In genomic region chr16:29261427-29262248, GRCh38 we compare ENCODE assay signal across 8 cellular contexts.
DNase-seq lines count a peak whose midpoint lies in the region; ATAC-seq and TF ChIP-seq lines count a peak whose summit lies in the region.
"Not testable (repeated sequence)": the region's sequence is repeated elsewhere in the genome, so short reads cannot be mapped to it uniquely, and the experiment has no call there.

No MANE protein-coding gene starts in this region.

- not testable (repeated sequence) for H3K4me3 Mint-ChIP-seq in mesothelial cell of epicardium

- H3K27me3 Mint-ChIP-seq in mesothelial cell of epicardium (ENCODE audit: low read depth), result not testable (repeated sequence)

- peak; percentile 23 for DNase-seq in EL
- not testable (repeated sequence) for DNase-seq in RWPE2 (ENCODE audit: low spot score); breast epithelium (ENCODE audit: low spot score in 2 of 2); mesothelial cell of epicardium (ENCODE audit: low spot score in 2 of 2, unreplicated experiment in 2 of 2); sigmoid colon; upper lobe of right lung
- peak; percentile 66 for DNase-seq in fibroblast of pulmonary artery (ENCODE audit: low read depth)
- DNase-seq in iris pigment epithelial cell (ENCODE audit: low read depth), result peak; percentile 40

- peak overlapping the region; percentile 77 for H3K27ac Mint-ChIP-seq in mesothelial cell of epicardium

- H3K36me3 Mint-ChIP-seq in mesothelial cell of epicardium, result not testable (repeated sequence)

- ATAC-seq in RWPE2 (ENCODE audit: low read depth) (peak; percentile 76), upper lobe of right lung (peak; percentile 55)

- intact Hi-C loops in breast epithelium (cut with DNase I; ENCODE audit: low total_unique reads); sigmoid colon (cut with DNase I); upper lobe of right lung (cut with DNase I): not testable (repeated sequence)

- not testable (repeated sequence) for H3K27ac ChIP-seq in RWPE2 (ENCODE audit: poor library complexity, severe bottlenecking); upper lobe of right lung
- H3K27ac ChIP-seq in breast epithelium (peak overlapping the region; percentile 70 to 86), sigmoid colon (peak overlapping the region; percentile 52 to 81 (median 64))

- H3K9me3 Mint-ChIP-seq in mesothelial cell of epicardium, result not testable (repeated sequence)

- H3K9me3 ChIP-seq in RWPE2 (ENCODE audit: severe bottlenecking); breast epithelium; sigmoid colon; upper lobe of right lung: not testable (repeated sequence)

- TF ChIP-seq EP300 in sigmoid colon (IDR thresholded peaks at IDR 0.05), result not testable (repeated sequence)

- H3K4me1 ChIP-seq in RWPE2 (ENCODE audit: insufficient read depth, poor library complexity, severe bottlenecking) (peaks cover 22% of the 10 kb centered on the region), sigmoid colon (peaks cover 0 to 30% (median 26%) of the 10 kb centered on the region in 4 donors)
- not testable (repeated sequence) for H3K4me1 ChIP-seq in breast epithelium, upper lobe of right lung

- WGBS in sigmoid colon, 2 donors, result 69 to 80% methylated on average over 32 to 33 of the region's 37 CpGs

- not testable (repeated sequence) for H3K27me3 ChIP-seq in RWPE2 (ENCODE audit: insufficient read depth, poor library complexity, severe bottlenecking); breast epithelium; sigmoid colon; upper lobe of right lung

- H3K4me1 Mint-ChIP-seq in mesothelial cell of epicardium, result peaks cover 28% of the 10 kb centered on the region

- TF ChIP-seq CTCF in RWPE2 (IDR thresholded peaks at IDR 0.05; ENCODE audit: poor library complexity, severe bottlenecking); breast epithelium (IDR thresholded peaks at IDR 0.05); fibroblast of pulmonary artery (IDR thresholded peaks at IDR 0.05; ENCODE audit: low read length, missing control alignments); mesothelial cell of epicardium (IDR thresholded peaks at IDR 0.05; ENCODE audit: unreplicated experiment); sigmoid colon (IDR thresholded peaks at IDR 0.05); upper lobe of right lung (IDR thresholded peaks at IDR 0.05): not testable (repeated sequence)

- not testable (repeated sequence) for H3K4me3 ChIP-seq in RWPE2 (ENCODE audit: severe bottlenecking); fibroblast of pulmonary artery (replicated peaks; ENCODE audit: low read depth, low read length); sigmoid colon; upper lobe of right lung
- peak overlapping the region in 1 of 3 donors; percentile 37 for H3K4me3 ChIP-seq in breast epithelium

- TF ChIP-seq POLR2A in breast epithelium (IDR thresholded peaks at IDR 0.05); sigmoid colon (IDR thresholded peaks at IDR 0.05): not testable (repeated sequence)

- not testable (repeated sequence) for H3K36me3 ChIP-seq in RWPE2 (ENCODE audit: low read depth); breast epithelium; sigmoid colon; upper lobe of right lung
